In genomic region chr1:184805667-184806295, GRCh38 we compare ENCODE assay signal across 8 cellular contexts. TPM values are rescaled to one million over a fixed set of nuclear protein-coding genes. Genes with fewer than 3 reads are reported as not detected.
DNase-seq lines count a peak whose midpoint lies in the region; ATAC-seq and TF ChIP-seq lines count a peak whose summit lies in the region.

No MANE protein-coding gene starts in this region.

- intact Hi-C loops in Right ventricle myocardium inferior (cut with DNase I), result loop anchor here (1.0 to 10.0 kb wide), 3 partner anchors 82 to 349 kb away; partner anchors contain the start of genes SWT1 and TRMT1L

- 13 to 30% methylated on average over 10 to 13 of the region's 13 CpGs for WGBS in upper lobe of left lung, 2 donors

- DNase-seq in GM10248 (ENCODE audit: extremely low spot score) (peak; percentile 79), NCI-H1092 (lab: John Stamatoyannopoulos, UW) (peak; percentile 67), Right ventricle myocardium inferior (ENCODE audit: missing footprints) (peak; percentile 91), pons (ENCODE audit: low spot score) (peak; percentile 91), upper lobe of left lung (peak in 1 of 2 donors; percentile 93)
- DNase-seq in activated naive CD4-positive, alpha-beta T cell treated with anti-CD3 and anti-CD28 coated beads, Interleukin-2, amount 50 U/mL, for 72 hours (ENCODE audit: low spot score in 2 of 2), result peak; percentile 72 to 85

- CTCF ChIA-PET in GM10248 (lab: Yijun Ruan, JAX), result interaction anchor here (0.6 to 12.7 kb wide), 53 partner anchors 9 to 875 kb away, joined by 3 to 269 read pairs (median 4); partner anchors contain the start of genes EDEM3 and NIBAN1

- TF ChIP-seq POLR2A in upper lobe of left lung (IDR thresholded peaks at IDR 0.05), result no peak

- no peak overlapping the region for H3K4me3 ChIP-seq in upper lobe of left lung

- no peaks in the 10 kb centered on the region for H3K9me3 ChIP-seq in upper lobe of left lung

- H3K36me3 ChIP-seq in upper lobe of left lung, result peaks cover 0 to 4% (median 1%) of the 10 kb centered on the region in 4 donors

- H3K27ac Mint-ChIP-seq in activated naive CD4-positive, alpha-beta T cell treated with anti-CD3 and anti-CD28 coated beads, Interleukin-2, amount 50 U/mL, for 72 hours, result peak overlapping the region in 1 of 2 donors; percentile 30

- peak overlapping the region; percentile 36 to 77 (median 50) for H3K27ac ChIP-seq in upper lobe of left lung

- no peaks in the 10 kb centered on the region for H3K9me3 Mint-ChIP-seq in activated naive CD4-positive, alpha-beta T cell treated with anti-CD3 and anti-CD28 coated beads, Interleukin-2, amount 50 U/mL, for 72 hours

- no peaks in the 10 kb centered on the region for H3K27me3 ChIP-seq in upper lobe of left lung

- POLR2A ChIA-PET in GM10248 (lab: Yijun Ruan, JAX), result interaction anchor here (0.8 kb wide), 1 partner anchor 169 kb away, joined by 3 read pairs; no protein-coding TSS in a partner anchor

- TF ChIP-seq CTCF in GM10248 (IDR thresholded peaks at IDR 0.05; ENCODE audit: control extremely low read depth, extremely low read depth, low read depth, missing control alignments) (peak; percentile 98), upper lobe of left lung (IDR thresholded peaks at IDR 0.05) (peak; percentile 83 to 93 (median 90))

- peaks cover 0 to 11% of the 10 kb centered on the region in 2 donors for H3K36me3 Mint-ChIP-seq in activated naive CD4-positive, alpha-beta T cell treated with anti-CD3 and anti-CD28 coated beads, Interleukin-2, amount 50 U/mL, for 72 hours

- H3K4me1 ChIP-seq in upper lobe of left lung, result peaks cover 7 to 11% (median 9%) of the 10 kb centered on the region in 4 donors

- peak; percentile 92 for ATAC-seq in HG02571 (IDR thresholded peaks at IDR 0.05; ENCODE audit: unreplicated experiment)
- ATAC-seq in SK-N-SH treated with all-trans-retinoic acid at 6 μM for 48 hours, result peak; percentile 87
- peak; percentile 97 to 98 for ATAC-seq in activated naive CD4-positive, alpha-beta T cell treated with anti-CD3 and anti-CD28 coated beads, Interleukin-2, amount 50 U/mL, for 72 hours
- peak; percentile 96 for ATAC-seq in Right ventricle myocardium inferior
- ATAC-seq in upper lobe of left lung (ENCODE audit: low FRiP score in 2 of 2), result peak; percentile 92 to 97

- TF ChIP-seq EP300 in upper lobe of left lung (IDR thresholded peaks at IDR 0.05), result no peak

TF ChIP-seq in SK-N-SH treated with all-trans-retinoic acid at 6 μM for 48 hours, 23 proteins besides CTCF, POLR2A, EP300 and RAD21:
- TF ChIP-seq POU6F1 (CRISPR knock-in tag; IDR thresholded peaks at IDR 0.05; ENCODE audit: borderline replicate concordance, low read depth), result no peak
- TF ChIP-seq ZFP3 (CRISPR knock-in tag; IDR thresholded peaks at IDR 0.05), result no peak
- no peak for TF ChIP-seq TSHZ2 (CRISPR knock-in tag; IDR thresholded peaks at IDR 0.05)
- no peak for TF ChIP-seq CSDC2 (CRISPR knock-in tag; IDR thresholded peaks at IDR 0.05)
- TF ChIP-seq SNAI2 (CRISPR knock-in tag; IDR thresholded peaks at IDR 0.05), result no peak
- TF ChIP-seq ZFP30 (CRISPR knock-in tag; IDR thresholded peaks at IDR 0.05), result no peak
- no peak for TF ChIP-seq ISL1 (CRISPR knock-in tag; IDR thresholded peaks at IDR 0.05)
- no peak for TF ChIP-seq TOX (CRISPR knock-in tag; IDR thresholded peaks at IDR 0.05; ENCODE audit: borderline replicate concordance)
- no peak for TF ChIP-seq ZNF70 (CRISPR knock-in tag; IDR thresholded peaks at IDR 0.05)
- TF ChIP-seq GLIS3 (CRISPR knock-in tag; IDR thresholded peaks at IDR 0.05), result no peak
- no peak for TF ChIP-seq PATZ1 (CRISPR knock-in tag; IDR thresholded peaks at IDR 0.05; ENCODE audit: borderline replicate concordance)
- TF ChIP-seq CREB5 (CRISPR knock-in tag; IDR thresholded peaks at IDR 0.05; ENCODE audit: low read depth), result no peak
- TF ChIP-seq ZC3H10 (CRISPR knock-in tag; IDR thresholded peaks at IDR 0.05), result no peak
- no peak for TF ChIP-seq TCF4 (CRISPR knock-in tag; IDR thresholded peaks at IDR 0.05; ENCODE audit: borderline replicate concordance)
- no peak for TF ChIP-seq OSR1 (CRISPR knock-in tag; IDR thresholded peaks at IDR 0.05)
- no peak for TF ChIP-seq ZNF565 (CRISPR knock-in tag; conservative IDR thresholded peaks at IDR 0.05; ENCODE audit: low read depth)
- no peak for TF ChIP-seq ZNF8 (CRISPR knock-in tag; IDR thresholded peaks at IDR 0.05)
- no peak for TF ChIP-seq ESRRG (CRISPR knock-in tag; IDR thresholded peaks at IDR 0.05)

RNA-seq across cellular contexts. Expression of gene EDEM3, which starts 51.1 kb away (rescaled TPM):
- total RNA-seq in activated naive CD4-positive, alpha-beta T cell treated with anti-CD3 and anti-CD28 coated beads, Interleukin-2, amount 50 U/mL, for 72 hours, result 10 to 100 TPM; 11.8 to 12.7 TPM
- 15.3 TPM for total RNA-seq in Right ventricle myocardium inferior
- total RNA-seq in upper lobe of left lung, result 10 to 100 TPM; 23.9 to 56.2 (median 29.4) TPM
